Comparison of ENCODE assay signal across 8 cellular contexts in genomic region chr14:68786491-68787234, GRCh38. TPM values are rescaled to one million over a fixed set of nuclear protein-coding genes. Genes with fewer than 3 reads are reported as not detected.
DNase-seq lines count a peak whose midpoint lies in the region; TF ChIP-seq lines count a peak whose summit lies in the region.

No MANE protein-coding gene starts in this region.

- peak overlapping the region; percentile 86 to 96 (median 91) for H3K27ac Mint-ChIP-seq in IgD-negative memory B cell

- no peak overlapping the region for H2BK5ac ChIP-seq in mesenchymal stem cell (ENCODE audit: low read depth, low read length, poor library complexity, severe bottlenecking)

- H3K4me1 Mint-ChIP-seq in IgD-negative memory B cell: peaks cover 29 to 42% (median 41%) of the 10 kb centered on the region in 3 donors

- no peaks in the 10 kb centered on the region for H3K27me3 Mint-ChIP-seq in IgD-negative memory B cell

- peak overlapping the region in 1 of 2 experiments; percentile 26 for H3K23ac ChIP-seq in mesenchymal stem cell (ENCODE audit: low read length in 2 of 2)

- H2BK15ac ChIP-seq in mesenchymal stem cell (ENCODE audit: low read depth, poor library complexity, severe bottlenecking): no peak overlapping the region

- DNase-seq in choroid plexus epithelial cell (ENCODE audit: low read depth): peak; percentile 59
- DNase-seq in mesenchymal stem cell: peak; percentile 86
- DNase-seq in ureter (ENCODE audit: low spot score): peak; percentile 58
- DNase-seq in activated CD4-positive, CD25-positive, alpha-beta regulatory T cell (lab: John Stamatoyannopoulos, UW): no peak
- DNase-seq in NCI-H2107 (lab: John Stamatoyannopoulos, UW): no peak
- DNase-seq in NCI-H128 (lab: John Stamatoyannopoulos, UW; ENCODE audit: unreplicated experiment): no peak

- H3K79me2 ChIP-seq in ACC112 (ENCODE audit: control insufficient read depth, insufficient read depth, low read length, unreplicated experiment): peaks cover 39% of the 10 kb centered on the region

- H3K4me1 ChIP-seq in ACC112 (ENCODE audit: control insufficient read depth, insufficient read depth, low read length, unreplicated experiment) (peaks cover 43% of the 10 kb centered on the region), mesenchymal stem cell (ENCODE audit: control insufficient read depth, insufficient read depth, low read depth, low read length) (peaks cover 42% of the 10 kb centered on the region)

- no peak overlapping the region for H2BK120ac ChIP-seq in mesenchymal stem cell (ENCODE audit: low read depth, low read length)

- H3K18ac ChIP-seq in mesenchymal stem cell (ENCODE audit: low read depth in 1 of 2, low read length in 2 of 2): peak overlapping the region; percentile 64 to 93

- peak overlapping the region; percentile 95 for H3K27ac ChIP-seq in ACC112 (ENCODE audit: low read depth, low read length)
- peak overlapping the region; percentile 84 for H3K27ac ChIP-seq in mesenchymal stem cell (ENCODE audit: low read length, poor library complexity, severe bottlenecking)

- H4K8ac ChIP-seq in mesenchymal stem cell (ENCODE audit: low read length): peak overlapping the region; percentile 35

- H3K79me1 ChIP-seq in mesenchymal stem cell (replicated peaks; ENCODE audit: low read length, poor library complexity, severe bottlenecking): peaks cover 3% of the 10 kb centered on the region

- H2BK12ac ChIP-seq in mesenchymal stem cell (ENCODE audit: low read length in 2 of 2): peak overlapping the region in 1 of 2 experiments; percentile 33

- H3K4me3 ChIP-seq in ACC112 (ENCODE audit: low read depth, low read length) (no peak overlapping the region), choroid plexus epithelial cell (ENCODE audit: low read depth, low read length) (no peak overlapping the region), mesenchymal stem cell (ENCODE audit: insufficient read depth in 1 of 2, low read depth in 1 of 2, low read length in 2 of 2) (peak overlapping the region in 1 of 2 experiments; percentile 76)

- WGBS in mesenchymal stem cell: 47% methylated on average over 6 of the region's 7 CpGs

- TF ChIP-seq CTCF in choroid plexus epithelial cell (conservative IDR thresholded peaks at IDR 0.05; ENCODE audit: low read depth, low read length): no peak

- H4K91ac ChIP-seq in mesenchymal stem cell (ENCODE audit: low read length): no peak overlapping the region

- H3K36me3 Mint-ChIP-seq in IgD-negative memory B cell: peaks cover 20% of the 10 kb centered on the region

- no peaks in the 10 kb centered on the region for H3K9me3 Mint-ChIP-seq in IgD-negative memory B cell

- H3K9me3 ChIP-seq in mesenchymal stem cell (ENCODE audit: control insufficient read depth, low read length): no peaks in the 10 kb centered on the region

- peak overlapping the region; percentile 49 for H2AK5ac ChIP-seq in mesenchymal stem cell (ENCODE audit: low read length, severe bottlenecking)

- H3K27me3 ChIP-seq in ACC112 (ENCODE audit: insufficient read depth, low read length) (no peaks in the 10 kb centered on the region), mesenchymal stem cell (ENCODE audit: control insufficient read depth in 1 of 2, insufficient read depth in 1 of 2, low read length in 2 of 2) (no peaks in the 10 kb centered on the region)

- peak overlapping the region in 1 of 2 experiments; percentile 9 for H3K4ac ChIP-seq in mesenchymal stem cell (ENCODE audit: low read depth in 1 of 2, low read length in 2 of 2)

- peaks cover 38% of the 10 kb centered on the region for H3K36me3 ChIP-seq in ACC112 (ENCODE audit: insufficient read depth, low read length)
- H3K36me3 ChIP-seq in mesenchymal stem cell (ENCODE audit: control insufficient read depth in 1 of 2, insufficient read depth in 2 of 2, low read depth in 1 of 2, low read length in 2 of 2): peaks cover 37 to 50% of the 10 kb centered on the region in 2 experiments

- H2AFZ ChIP-seq in ACC112 (ENCODE audit: low read length, unreplicated experiment): no peak overlapping the region
- H2AFZ ChIP-seq in mesenchymal stem cell (ENCODE audit: low read depth, low read length): no peak overlapping the region

- H3K4me2 ChIP-seq in mesenchymal stem cell (ENCODE audit: low read length, poor library complexity, severe bottlenecking): no peak overlapping the region

- H3K9ac ChIP-seq in mesenchymal stem cell (ENCODE audit: low read length): peak overlapping the region; percentile 100

- H3K14ac ChIP-seq in mesenchymal stem cell (ENCODE audit: low read length in 2 of 2): no peak overlapping the region

- H3K4me3 Mint-ChIP-seq in IgD-negative memory B cell: peak overlapping the region; percentile 46 to 86 (median 76)

RNA-seq across cellular contexts. Expression of gene ZFP36L1, which starts 6.2 kb away (rescaled TPM):
- 275 TPM for polyA plus RNA-seq in IgD-negative memory B cell
- 407 TPM for polyA plus RNA-seq in mesenchymal stem cell (2013, experiment 1 of 2)
- polyA plus RNA-seq in mesenchymal stem cell (2013, experiment 2 of 2): 408 TPM
- total RNA-seq in ureter: 393 TPM

Comparison
In these comparisons a context has a peak if more than half of its experiments do, and no peak if none do; other contexts are left out.
1. DNase-seq: peak in choroid plexus epithelial cell (single experiment), mesenchymal stem cell (single experiment) and ureter (single experiment); none in activated CD4-positive, CD25-positive, alpha-beta regulatory T cell (0 of 4), NCI-H2107 (single experiment) and NCI-H128 (single experiment).